26 cellular contexts compared by ENCODE assay signal in the genomic region with DNA sequence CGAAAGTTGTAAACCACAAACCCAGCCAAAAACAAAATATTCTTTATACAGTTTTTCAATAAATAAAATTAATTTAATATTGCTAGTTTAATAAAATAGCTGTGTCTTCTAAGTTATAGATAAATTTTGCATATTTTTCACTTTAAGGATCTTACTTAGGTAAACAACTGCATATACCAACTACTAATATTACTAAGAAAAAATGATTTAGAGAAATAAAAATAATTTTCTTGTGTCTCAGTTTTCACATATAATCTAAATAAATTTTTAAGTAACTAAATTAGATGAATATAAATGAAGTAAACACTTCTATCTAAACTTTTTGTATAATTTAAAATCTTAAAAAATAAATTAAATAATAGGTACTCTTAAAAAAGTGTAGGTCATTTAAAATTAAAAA.
"Had no signal": no experiment of that assay in that cellular context is flagged by ENCODE, and none has a peak within 500 bp of the region (broad histone marks: within the 10 kb centered on the region; RNA-seq: fewer than 3 reads in every experiment).

No MANE protein-coding gene starts in this region.

- ATAC-seq: natural killer cell treated with Interleukin-12 subunit alpha and Interleukin-12 subunit beta and Interleukin-15 and Interleukin-18, amount 100 ng/mL, for 72 hours; pancreas; right cardiac atrium; right lobe of liver; stimulated activated effector memory CD8-positive, alpha-beta T cell treated with anti-CD3 and anti-CD28 coated beads, Interleukin-12 subunit alpha, Interleukin-12 subunit beta, amount 100 ng/mL, for 72 hours; stimulated activated naive B cell treated with anti-CD40 and anti-IgM and Interleukin-4, amounts not matched to agents 10 μg/mL and 1 μg/mL and 100 μg/mL, for 72 hours had no signal

- H3K27ac ChIP-seq: neutrophil, pancreas, prostate gland, right lobe of liver, sigmoid colon, stomach, thoracic aorta, thyroid gland, tibial nerve, upper lobe of left lung, vagina had no signal

- DNase-seq: nephron progenitor cell; nucleus accumbens; pancreas; retina; right cardiac atrium; right lobe of liver; sigmoid colon; small intestine; stimulated activated CD4-positive, alpha-beta T cell treated with anti-CD3 and anti-CD28 coated beads, Interleukin-15, amount 100 ng/mL, for 24 hours; stimulated activated CD4-positive, alpha-beta T cell treated with anti-CD3 and anti-CD28 coated beads, Interleukin-2, amount 100 ng/mL, for 24 hours; stimulated activated CD4-positive, alpha-beta T cell treated with anti-CD3 and anti-CD28 coated beads, Interleukin-2, amount 100 ng/mL, for 48 hours; stimulated activated CD4-positive, alpha-beta T cell treated with anti-CD3 and anti-CD28 coated beads, Interleukin-4, amount 100 ng/mL, for 24 hours; stimulated activated naive B cell treated with anti-CD40 and anti-IgM and Interleukin-4, amounts not matched to agents 10 μg/mL and 1 μg/mL and 100 μg/mL, for 72 hours; stimulated activated naive CD4-positive, alpha-beta T cell treated with Interleukin-2 at 50 U/mL for 16 hours; stomach; thyroid gland; trophoblast cell; upper lobe of left lung had no signal

- H3K27me3 ChIP-seq: right lobe of liver, sigmoid colon, thyroid gland, tibial nerve, upper lobe of left lung, vagina had no signal

- H3K36me3 ChIP-seq: neutrophil, pancreas, prostate gland, right lobe of liver, sigmoid colon, stomach, thoracic aorta, thyroid gland, tibial nerve, upper lobe of left lung, vagina had no signal

- H3K9me3 ChIP-seq: neutrophil, pancreas, prostate gland, right lobe of liver, sigmoid colon, thoracic aorta, thyroid gland, tibial nerve, upper lobe of left lung, vagina had no signal

- H3K4me1 ChIP-seq: pancreas, prostate gland, right lobe of liver, sigmoid colon, stomach, thyroid gland, tibial nerve, upper lobe of left lung, vagina had no signal

- FAIRE-seq: urothelium cell line had no signal

- H3K4me3 ChIP-seq: pancreas, prostate gland, right lobe of liver, sigmoid colon, stomach, thoracic aorta, thyroid gland, tibial nerve, upper lobe of left lung, vagina had no signal
